10 cellular contexts compared by ENCODE assay signal in genomic region chr11:19995131-19995530, GRCh38.
DNase-seq lines count a peak whose midpoint lies in the region; FAIRE-seq and TF ChIP-seq lines count a peak whose summit lies in the region.
"Had no signal": no experiment of that assay in that cellular context is flagged by ENCODE, and none has a peak within 500 bp of the region (broad histone marks: within the 10 kb centered on the region; RNA-seq: fewer than 3 reads in every experiment).

No MANE protein-coding gene starts in this region.

- TF ChIP-seq POLR2A in H54 (IDR thresholded peaks at IDR 0.05; ENCODE audit: low read depth, low read length), result no peak
- no peak for TF ChIP-seq POLR2A in adrenal gland (IDR thresholded peaks at IDR 0.05)

- H3K36me3 ChIP-seq in adrenal gland (replicated peaks in 1 of 2) (peaks cover 0 to 4% of the 10 kb centered on the region in 2 donors), skeletal muscle satellite cell (ENCODE audit: insufficient read depth, low read length) (peaks cover 73% of the 10 kb centered on the region), kidney (ENCODE audit: control insufficient read depth in 1 of 2, insufficient read depth in 2 of 2, low read length in 2 of 2) (no peaks in the 10 kb centered on the region)

- 55 to 68% (median 60%) methylated on average over 3 of the region's 3 CpGs for WGBS in adrenal gland, 4 donors

- H3K4me2 ChIP-seq in skeletal muscle satellite cell (ENCODE audit: low read length), result peak overlapping the region; percentile 43

- peaks cover 0 to 18% of the 10 kb centered on the region in 2 donors for H3K4me1 ChIP-seq in adrenal gland (replicated peaks in 1 of 2)
- H3K4me1 ChIP-seq in skeletal muscle satellite cell (ENCODE audit: control insufficient read depth, insufficient read depth, low read length), result peaks cover 24% of the 10 kb centered on the region
- no peaks in the 10 kb centered on the region for H3K4me1 ChIP-seq in kidney (ENCODE audit: control insufficient read depth in 1 of 2, insufficient read depth in 1 of 2, low read depth in 1 of 2, low read length in 2 of 2)

- TF ChIP-seq CTCF in adrenal gland (IDR thresholded peaks at IDR 0.05) (no peak), kidney (IDR thresholded peaks at IDR 0.05; ENCODE audit: borderline replicate concordance, extremely low read depth, insufficient read depth) (no peak)

- no peak for FAIRE-seq in H54 (lab: Jason Lieb, UNC)
- no peak for FAIRE-seq in kidney (lab: Jason Lieb, UNC)
- FAIRE-seq: urothelium cell line had no signal

- peak; percentile 27 for DNase-seq in H54 (ENCODE audit: insufficient read length, low spot score)
- DNase-seq in adrenal gland, result peak in 6 of 7 donors; percentile 24 to 59 (median 36)
- DNase-seq in cardiac septum (ENCODE audit: low spot score), result peak; percentile 47
- DNase-seq in C1 segment of cervical spinal cord (lab: John Stamatoyannopoulos, UW), result no peak
- no peak for DNase-seq in NCI-H526 treated with DMSO at 0.1 percent for 48 hours (lab: John Stamatoyannopoulos, UW)
- DNase-seq in activated effector memory CD4-positive, alpha-beta T cell treated with anti-CD3 and anti-CD28 coated beads, Interleukin-2, amount 50 U/mL, for 16 hours, result no peak
- DNase-seq in kidney, result no peak
- DNase-seq: activated T-cell treated with anti-CD3 and anti-CD28 coated beads, Interleukin-2, amount 50 U/mL, for 48 hours had no signal

- H3K9ac ChIP-seq in skeletal muscle satellite cell (ENCODE audit: low read depth, low read length) (peak overlapping the region; percentile 15), kidney (ENCODE audit: low read length in 2 of 2) (no peak overlapping the region)

- H3K27me3 ChIP-seq in adrenal gland (no peaks in the 10 kb centered on the region), skeletal muscle satellite cell (ENCODE audit: control insufficient read depth, insufficient read depth, low read length) (no peaks in the 10 kb centered on the region)

- H3K4me3 ChIP-seq in adrenal gland, result no peak overlapping the region
- no peak overlapping the region for H3K4me3 ChIP-seq in skeletal muscle satellite cell (ENCODE audit: low read length)
- H3K4me3 ChIP-seq in kidney (ENCODE audit: low read length in 2 of 2), result no peak overlapping the region

- intact Hi-C loops in adrenal gland (cut with DNase I) (no loop called here), cardiac septum (cut with DNase I) (no loop called here), kidney (cut with DNase I) (no loop called here)

- H3K9me3 ChIP-seq in adrenal gland (replicated peaks in 1 of 3), result no peaks in the 10 kb centered on the region
- no peaks in the 10 kb centered on the region for H3K9me3 ChIP-seq in skeletal muscle satellite cell (replicated peaks; ENCODE audit: low read length)
- no peaks in the 10 kb centered on the region for H3K9me3 ChIP-seq in kidney (ENCODE audit: control insufficient read depth in 1 of 2, low read length in 2 of 2)

- peak overlapping the region in 2 of 5 donors; percentile 29 to 38 for H3K27ac ChIP-seq in adrenal gland
- H3K27ac ChIP-seq in kidney (ENCODE audit: low read depth in 2 of 2, low read length in 2 of 2), result no peak overlapping the region

Comparison
In these comparisons a context has a peak if more than half of its experiments do, and no peak if none do; other contexts are left out.
1. DNase-seq: peak in H54 (single experiment), adrenal gland (6 of 7) and cardiac septum (single experiment); none in C1 segment of cervical spinal cord (0 of 14), NCI-H526 treated with DMSO at 0.1 percent for 48 hours (single experiment), activated effector memory CD4-positive, alpha-beta T cell treated with anti-CD3 and anti-CD28 coated beads, Interleukin-2, amount 50 U/mL, for 16 hours (single experiment) and kidney (single experiment).